In the genomic region with DNA sequence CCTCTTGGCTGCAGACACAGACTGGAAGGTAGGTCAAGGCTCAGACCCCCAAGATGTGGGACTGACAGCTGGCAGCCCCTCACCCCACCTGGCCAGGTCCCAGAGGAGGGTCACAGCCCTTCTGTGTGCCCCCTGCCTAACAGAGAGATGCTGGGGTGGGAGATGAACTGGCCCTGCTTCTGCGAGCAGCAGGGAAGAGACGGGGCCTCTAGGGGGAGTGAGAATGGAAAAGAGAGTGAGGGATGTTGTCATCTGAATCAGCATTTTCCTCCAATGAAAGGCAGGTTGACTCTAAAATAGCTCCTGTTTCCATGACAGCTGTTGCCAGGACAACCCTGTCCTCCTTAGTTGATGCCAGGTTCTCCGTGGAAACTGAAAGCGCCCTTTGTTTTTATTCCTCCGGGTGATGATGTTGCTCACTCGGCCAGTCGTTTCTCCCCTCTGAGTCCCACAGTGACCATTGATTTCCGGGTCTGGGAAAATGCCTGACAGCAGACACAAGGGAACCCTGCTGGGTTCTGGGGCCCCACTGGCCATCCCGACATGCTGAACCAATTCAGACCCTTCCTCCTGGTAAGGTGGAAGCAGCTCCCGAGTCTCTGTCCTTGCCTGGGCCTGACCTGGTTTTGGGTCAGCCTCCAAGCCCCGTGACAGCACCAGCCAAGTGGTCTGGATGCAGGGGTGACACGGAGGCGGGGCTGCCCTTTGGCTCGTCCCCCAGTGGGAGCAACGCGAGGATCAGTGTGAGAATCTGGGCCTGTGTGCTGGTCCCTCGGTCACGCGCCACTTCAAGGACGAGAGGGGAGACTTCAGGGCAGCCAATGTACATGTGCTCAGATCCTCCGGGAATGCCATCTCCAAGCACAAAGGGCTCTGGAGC, we compare ENCODE assay signal across 8 cellular contexts.
DNase-seq lines count a peak whose midpoint lies in the region; ATAC-seq and TF ChIP-seq lines count a peak whose summit lies in the region.

No MANE protein-coding gene starts in this region.

- H3K4me3 ChIP-seq in endocrine pancreas (ENCODE audit: control insufficient read depth, insufficient read depth, low read length): no peak overlapping the region

- H3K9me3 ChIP-seq in endocrine pancreas (ENCODE audit: control insufficient read depth, low read length): no peaks in the 10 kb centered on the region

- no peaks in the 10 kb centered on the region for H3K4me1 ChIP-seq in endocrine pancreas (ENCODE audit: control insufficient read depth, insufficient read depth, low read length)

- H3K9me3 Mint-ChIP-seq in memory B cell: no peaks in the 10 kb centered on the region
- H3K9me3 Mint-ChIP-seq in stimulated activated memory B cell treated with anti-CD40 and anti-IgM and Interleukin-4, amounts not matched to agents 10 μg/mL and 1 μg/mL and 100 μg/mL, for 72 hours: no peaks in the 10 kb centered on the region

- H3K27me3 ChIP-seq in endocrine pancreas (ENCODE audit: control insufficient read depth, insufficient read depth, low read length): no peaks in the 10 kb centered on the region

- no peak overlapping the region for H3K4me3 Mint-ChIP-seq in memory B cell
- peak overlapping the region; percentile 3 for H3K4me3 Mint-ChIP-seq in stimulated activated memory B cell treated with anti-CD40 and anti-IgM and Interleukin-4, amounts not matched to agents 10 μg/mL and 1 μg/mL and 100 μg/mL, for 72 hours

- no peaks in the 10 kb centered on the region for H3K36me3 ChIP-seq in endocrine pancreas (ENCODE audit: control insufficient read depth, insufficient read depth, low read length)

- peaks cover 13% of the 10 kb centered on the region for H3K27me3 Mint-ChIP-seq in memory B cell
- H3K27me3 Mint-ChIP-seq in stimulated activated memory B cell treated with anti-CD40 and anti-IgM and Interleukin-4, amounts not matched to agents 10 μg/mL and 1 μg/mL and 100 μg/mL, for 72 hours: peaks cover 61% of the 10 kb centered on the region

- peak overlapping the region; percentile 8 for H3K9ac ChIP-seq in endocrine pancreas (ENCODE audit: control insufficient read depth, insufficient read depth, low read length)

- peak; percentile 92 for DNase-seq in AG09319 (ENCODE audit: extremely low read depth, low read depth)
- peak; percentile 53 to 72 for DNase-seq in NCI-H446 (lab: John Stamatoyannopoulos, UW)
- peak; percentile 42 to 51 for DNase-seq in activated CD4-positive, alpha-beta T cell treated with anti-CD3 and anti-CD28 coated beads for 4 hours
- no peak for DNase-seq in memory B cell (ENCODE audit: low spot score in 2 of 2)

- no peaks in the 10 kb centered on the region for H3K36me3 Mint-ChIP-seq in memory B cell
- H3K36me3 Mint-ChIP-seq in stimulated activated memory B cell treated with anti-CD40 and anti-IgM and Interleukin-4, amounts not matched to agents 10 μg/mL and 1 μg/mL and 100 μg/mL, for 72 hours: no peaks in the 10 kb centered on the region

- TF ChIP-seq CTCF in AG09319 (IDR thresholded peaks at IDR 0.05; ENCODE audit: low read depth, low read length): peak; percentile 79

- no peak overlapping the region for H3K27ac Mint-ChIP-seq in memory B cell
- H3K27ac Mint-ChIP-seq in stimulated activated memory B cell treated with anti-CD40 and anti-IgM and Interleukin-4, amounts not matched to agents 10 μg/mL and 1 μg/mL and 100 μg/mL, for 72 hours: peak overlapping the region; percentile 52

- peak; percentile 90 for ATAC-seq in GM18870 (IDR thresholded peaks at IDR 0.05; ENCODE audit: unreplicated experiment)
- peak; percentile 66 for ATAC-seq in HG03432 (IDR thresholded peaks at IDR 0.05; ENCODE audit: unreplicated experiment)
- peak; percentile 60 for ATAC-seq in memory B cell (ENCODE audit: low read depth)
- peak; percentile 70 for ATAC-seq in stimulated activated memory B cell treated with anti-CD40 and anti-IgM and Interleukin-4, amounts not matched to agents 10 μg/mL and 1 μg/mL and 100 μg/mL, for 72 hours

- peaks cover 9% of the 10 kb centered on the region for H3K4me1 Mint-ChIP-seq in memory B cell
- peaks cover 26% of the 10 kb centered on the region for H3K4me1 Mint-ChIP-seq in stimulated activated memory B cell treated with anti-CD40 and anti-IgM and Interleukin-4, amounts not matched to agents 10 μg/mL and 1 μg/mL and 100 μg/mL, for 72 hours

Comparison
In these comparisons a context has a peak if more than half of its experiments do, and no peak if none do; other contexts are left out.
1. DNase-seq: peak in AG09319 (single experiment), NCI-H446 (2 of 2) and activated CD4-positive, alpha-beta T cell treated with anti-CD3 and anti-CD28 coated beads for 4 hours (2 of 2); none in memory B cell (0 of 2).
2. Peak in every context shown above with its lines, with median percentiles within 50 percentile points of each other: ATAC-seq.